1 cellular context compared by ENCODE assay signal in the genomic region with DNA sequence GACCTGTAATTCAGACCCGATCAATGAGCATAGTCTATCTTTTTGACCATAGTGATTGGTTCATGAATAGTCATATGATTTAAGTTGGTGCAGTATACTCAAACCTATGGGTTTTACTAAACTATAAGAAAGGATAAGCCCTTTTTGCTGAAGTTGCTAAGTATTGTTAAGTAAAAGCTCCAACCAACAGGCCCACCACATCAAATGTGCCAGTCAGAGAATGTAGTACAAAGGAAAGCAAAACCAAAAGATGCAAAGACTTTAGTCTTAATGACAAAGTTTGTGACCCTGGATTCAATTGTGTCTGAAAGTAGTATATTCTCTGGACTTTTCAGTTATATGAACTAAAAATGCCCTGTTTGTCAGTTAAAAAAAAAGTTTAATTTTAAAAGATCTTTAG.
TF ChIP-seq lines count a peak whose summit lies in the region.

No MANE protein-coding gene starts in this region.

TF ChIP-seq in GM12878, 131 proteins besides CTCF, POLR2A, EP300 and RAD21 (continued from another document):
- TF ChIP-seq CUX1 (IDR thresholded peaks at IDR 0.05; ENCODE audit: insufficient replicate concordance, low read depth, low read length) (no peak), DPF2 (IDR thresholded peaks at IDR 0.05) (no peak), ASH2L (IDR thresholded peaks at IDR 0.05; ENCODE audit: borderline replicate concordance, low read depth) (no peak), BRCA1 (IDR thresholded peaks at IDR 0.05; ENCODE audit: low read depth, low read length) (no peak), IKZF2 (IDR thresholded peaks at IDR 0.05) (no peak), RUNX3 (IDR thresholded peaks at IDR 0.05; ENCODE audit: low read length) (peak; percentile 37; the same call in 1 of the 2 replicates), GATAD2B (conservative IDR thresholded peaks at IDR 0.05; ENCODE audit: low read depth) (no peak), BCLAF1 (IDR thresholded peaks at IDR 0.05) (no peak), SP1 (IDR thresholded peaks at IDR 0.05; ENCODE audit: low read depth, low read length) (no peak), MYB (IDR thresholded peaks at IDR 0.05; ENCODE audit: borderline replicate concordance, low read depth, low read length) (no peak), HDGF (IDR thresholded peaks at IDR 0.05) (no peak), SMAD1 (IDR thresholded peaks at IDR 0.05; ENCODE audit: low read depth, partially characterized antibody) (no peak), HDAC6 (IDR thresholded peaks at IDR 0.05; ENCODE audit: unreplicated experiment) (no peak), SIX5 (IDR thresholded peaks at IDR 0.05; ENCODE audit: low read depth, low read length, severe bottlenecking) (no peak), TARDBP (IDR thresholded peaks at IDR 0.05; ENCODE audit: borderline replicate concordance) (no peak), MLLT1 (IDR thresholded peaks at IDR 0.05) (no peak), YY1 (IDR thresholded peaks at IDR 0.05; ENCODE audit: low read depth, low read length) (no peak)
- TF ChIP-seq, protein P1, sequence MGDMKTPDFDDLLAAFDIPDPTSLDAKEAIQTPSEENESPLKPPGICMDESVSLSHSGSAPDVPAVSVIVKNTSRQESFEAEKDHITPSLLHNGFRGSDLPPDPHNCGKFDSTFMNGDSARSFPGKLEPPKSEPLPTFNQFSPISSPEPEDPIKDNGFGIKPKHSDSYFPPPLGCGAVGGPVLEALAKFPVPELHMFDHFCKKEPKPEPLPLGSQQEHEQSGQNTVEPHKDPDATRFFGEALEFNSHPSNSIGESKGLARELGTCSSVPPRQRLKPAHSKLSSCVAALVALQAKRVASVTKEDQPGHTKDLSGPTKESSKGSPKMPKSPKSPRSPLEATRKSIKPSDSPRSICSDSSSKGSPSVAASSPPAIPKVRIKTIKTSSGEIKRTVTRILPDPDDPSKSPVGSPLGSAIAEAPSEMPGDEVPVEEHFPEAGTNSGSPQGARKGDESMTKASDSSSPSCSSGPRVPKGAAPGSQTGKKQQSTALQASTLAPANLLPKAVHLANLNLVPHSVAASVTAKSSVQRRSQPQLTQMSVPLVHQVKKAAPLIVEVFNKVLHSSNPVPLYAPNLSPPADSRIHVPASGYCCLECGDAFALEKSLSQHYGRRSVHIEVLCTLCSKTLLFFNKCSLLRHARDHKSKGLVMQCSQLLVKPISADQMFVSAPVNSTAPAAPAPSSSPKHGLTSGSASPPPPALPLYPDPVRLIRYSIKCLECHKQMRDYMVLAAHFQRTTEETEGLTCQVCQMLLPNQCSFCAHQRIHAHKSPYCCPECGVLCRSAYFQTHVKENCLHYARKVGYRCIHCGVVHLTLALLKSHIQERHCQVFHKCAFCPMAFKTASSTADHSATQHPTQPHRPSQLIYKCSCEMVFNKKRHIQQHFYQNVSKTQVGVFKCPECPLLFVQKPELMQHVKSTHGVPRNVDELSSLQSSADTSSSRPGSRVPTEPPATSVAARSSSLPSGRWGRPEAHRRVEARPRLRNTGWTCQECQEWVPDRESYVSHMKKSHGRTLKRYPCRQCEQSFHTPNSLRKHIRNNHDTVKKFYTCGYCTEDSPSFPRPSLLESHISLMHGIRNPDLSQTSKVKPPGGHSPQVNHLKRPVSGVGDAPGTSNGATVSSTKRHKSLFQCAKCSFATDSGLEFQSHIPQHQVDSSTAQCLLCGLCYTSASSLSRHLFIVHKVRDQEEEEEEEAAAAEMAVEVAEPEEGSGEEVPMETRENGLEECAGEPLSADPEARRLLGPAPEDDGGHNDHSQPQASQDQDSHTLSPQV (IDR thresholded peaks at IDR 0.05) = no peak
- TF ChIP-seq, protein P2, sequence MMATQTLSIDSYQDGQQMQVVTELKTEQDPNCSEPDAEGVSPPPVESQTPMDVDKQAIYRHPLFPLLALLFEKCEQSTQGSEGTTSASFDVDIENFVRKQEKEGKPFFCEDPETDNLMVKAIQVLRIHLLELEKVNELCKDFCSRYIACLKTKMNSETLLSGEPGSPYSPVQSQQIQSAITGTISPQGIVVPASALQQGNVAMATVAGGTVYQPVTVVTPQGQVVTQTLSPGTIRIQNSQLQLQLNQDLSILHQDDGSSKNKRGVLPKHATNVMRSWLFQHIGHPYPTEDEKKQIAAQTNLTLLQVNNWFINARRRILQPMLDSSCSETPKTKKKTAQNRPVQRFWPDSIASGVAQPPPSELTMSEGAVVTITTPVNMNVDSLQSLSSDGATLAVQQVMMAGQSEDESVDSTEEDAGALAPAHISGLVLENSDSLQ (IDR thresholded peaks at IDR 0.05) = 0 out of 2 replicates have a peak, but pooled peaks have one; percentile 11
- TF ChIP-seq, protein P3, sequence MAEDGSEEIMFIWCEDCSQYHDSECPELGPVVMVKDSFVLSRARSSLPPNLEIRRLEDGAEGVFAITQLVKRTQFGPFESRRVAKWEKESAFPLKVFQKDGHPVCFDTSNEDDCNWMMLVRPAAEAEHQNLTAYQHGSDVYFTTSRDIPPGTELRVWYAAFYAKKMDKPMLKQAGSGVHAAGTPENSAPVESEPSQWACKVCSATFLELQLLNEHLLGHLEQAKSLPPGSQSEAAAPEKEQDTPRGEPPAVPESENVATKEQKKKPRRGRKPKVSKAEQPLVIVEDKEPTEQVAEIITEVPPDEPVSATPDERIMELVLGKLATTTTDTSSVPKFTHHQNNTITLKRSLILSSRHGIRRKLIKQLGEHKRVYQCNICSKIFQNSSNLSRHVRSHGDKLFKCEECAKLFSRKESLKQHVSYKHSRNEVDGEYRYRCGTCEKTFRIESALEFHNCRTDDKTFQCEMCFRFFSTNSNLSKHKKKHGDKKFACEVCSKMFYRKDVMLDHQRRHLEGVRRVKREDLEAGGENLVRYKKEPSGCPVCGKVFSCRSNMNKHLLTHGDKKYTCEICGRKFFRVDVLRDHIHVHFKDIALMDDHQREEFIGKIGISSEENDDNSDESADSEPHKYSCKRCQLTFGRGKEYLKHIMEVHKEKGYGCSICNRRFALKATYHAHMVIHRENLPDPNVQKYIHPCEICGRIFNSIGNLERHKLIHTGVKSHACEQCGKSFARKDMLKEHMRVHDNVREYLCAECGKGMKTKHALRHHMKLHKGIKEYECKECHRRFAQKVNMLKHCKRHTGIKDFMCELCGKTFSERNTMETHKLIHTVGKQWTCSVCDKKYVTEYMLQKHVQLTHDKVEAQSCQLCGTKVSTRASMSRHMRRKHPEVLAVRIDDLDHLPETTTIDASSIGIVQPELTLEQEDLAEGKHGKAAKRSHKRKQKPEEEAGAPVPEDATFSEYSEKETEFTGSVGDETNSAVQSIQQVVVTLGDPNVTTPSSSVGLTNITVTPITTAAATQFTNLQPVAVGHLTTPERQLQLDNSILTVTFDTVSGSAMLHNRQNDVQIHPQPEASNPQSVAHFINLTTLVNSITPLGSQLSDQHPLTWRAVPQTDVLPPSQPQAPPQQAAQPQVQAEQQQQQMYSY (CRISPR knock-in tag; IDR thresholded peaks at IDR 0.05) = no peak
- TF ChIP-seq, protein P4, sequence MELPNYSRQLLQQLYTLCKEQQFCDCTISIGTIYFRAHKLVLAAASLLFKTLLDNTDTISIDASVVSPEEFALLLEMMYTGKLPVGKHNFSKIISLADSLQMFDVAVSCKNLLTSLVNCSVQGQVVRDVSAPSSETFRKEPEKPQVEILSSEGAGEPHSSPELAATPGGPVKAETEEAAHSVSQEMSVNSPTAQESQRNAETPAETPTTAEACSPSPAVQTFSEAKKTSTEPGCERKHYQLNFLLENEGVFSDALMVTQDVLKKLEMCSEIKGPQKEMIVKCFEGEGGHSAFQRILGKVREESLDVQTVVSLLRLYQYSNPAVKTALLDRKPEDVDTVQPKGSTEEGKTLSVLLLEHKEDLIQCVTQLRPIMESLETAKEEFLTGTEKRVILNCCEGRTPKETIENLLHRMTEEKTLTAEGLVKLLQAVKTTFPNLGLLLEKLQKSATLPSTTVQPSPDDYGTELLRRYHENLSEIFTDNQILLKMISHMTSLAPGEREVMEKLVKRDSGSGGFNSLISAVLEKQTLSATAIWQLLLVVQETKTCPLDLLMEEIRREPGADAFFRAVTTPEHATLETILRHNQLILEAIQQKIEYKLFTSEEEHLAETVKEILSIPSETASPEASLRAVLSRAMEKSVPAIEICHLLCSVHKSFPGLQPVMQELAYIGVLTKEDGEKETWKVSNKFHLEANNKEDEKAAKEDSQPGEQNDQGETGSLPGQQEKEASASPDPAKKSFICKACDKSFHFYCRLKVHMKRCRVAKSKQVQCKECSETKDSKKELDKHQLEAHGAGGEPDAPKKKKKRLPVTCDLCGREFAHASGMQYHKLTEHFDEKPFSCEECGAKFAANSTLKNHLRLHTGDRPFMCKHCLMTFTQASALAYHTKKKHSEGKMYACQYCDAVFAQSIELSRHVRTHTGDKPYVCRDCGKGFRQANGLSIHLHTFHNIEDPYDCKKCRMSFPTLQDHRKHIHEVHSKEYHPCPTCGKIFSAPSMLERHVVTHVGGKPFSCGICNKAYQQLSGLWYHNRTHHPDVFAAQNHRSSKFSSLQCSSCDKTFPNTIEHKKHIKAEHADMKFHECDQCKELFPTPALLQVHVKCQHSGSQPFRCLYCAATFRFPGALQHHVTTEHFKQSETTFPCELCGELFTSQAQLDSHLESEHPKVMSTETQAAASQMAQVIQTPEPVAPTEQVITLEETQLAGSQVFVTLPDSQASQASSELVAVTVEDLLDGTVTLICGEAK (IDR thresholded peaks at IDR 0.05; ENCODE audit: borderline replicate concordance) = no peak
